Comparison of ENCODE assay signal across 26 cellular contexts in the genomic region with DNA sequence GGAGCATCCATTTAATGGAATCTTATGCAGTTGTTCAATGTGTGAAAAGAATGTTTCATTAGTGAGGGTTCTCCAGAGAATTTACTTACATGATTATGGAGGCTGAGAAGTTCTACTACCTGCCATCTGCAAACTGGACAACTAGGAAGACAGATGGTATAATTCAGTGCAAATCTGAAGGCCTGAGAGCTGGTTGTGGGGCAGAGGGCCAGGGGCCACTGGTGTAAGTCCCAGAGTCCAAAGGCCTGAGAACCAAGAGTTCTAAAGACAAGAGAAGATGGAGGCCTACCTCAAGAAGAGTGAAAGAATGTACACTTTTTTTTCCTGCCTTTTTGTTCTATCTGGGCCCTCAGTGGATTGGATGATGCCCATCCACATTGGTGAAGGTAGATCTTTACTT.
"Had no signal": no experiment of that assay in that cellular context is flagged by ENCODE, and none has a peak within 500 bp of the region (broad histone marks: within the 10 kb centered on the region; RNA-seq: fewer than 3 reads in every experiment).

No MANE protein-coding gene starts in this region.

- DNase-seq: activated effector memory CD4-positive, alpha-beta T cell treated with anti-CD3 and anti-CD28 coated beads, Interleukin-2, amount 50 U/mL, for 16 hours; activated effector memory CD4-positive, alpha-beta T cell treated with Interleukin-2 at 50 U/mL for 16 hours; activated gamma-delta T cell; activated gamma-delta T cell treated with Interleukin-2 at 50 U/mL for 16 hours; activated naive CD4-positive, alpha-beta T cell; activated naive CD4-positive, alpha-beta T cell treated with anti-CD3 and anti-CD28 coated beads for 36 hours; activated naive CD4-positive, alpha-beta T cell treated with anti-CD3 and anti-CD28 coated beads, Interleukin-2, amount 10 ng/mL, durations not matched to agents 7 days and 5 days; activated naive CD4-positive, alpha-beta T cell treated with anti-CD3 and anti-CD28 coated beads, Interleukin-2, amount 50 U/mL, for 16 hours; activated naive CD4-positive, alpha-beta T cell treated with Interleukin-2 at 50 U/mL for 16 hours; activated naive CD8-positive, alpha-beta T cell treated with anti-CD3 and anti-CD28 coated beads for 36 hours; activated naive CD8-positive, alpha-beta T cell treated with anti-CD3 and anti-CD28 coated beads, Interleukin-2, amount 10 ng/mL, durations not matched to agents 7 days and 5 days; activated naive CD8-positive, alpha-beta T cell treated with anti-CD3 and anti-CD28 coated beads, Interleukin-2, amount 50 U/mL, for 24 hours; activated T-cell treated with anti-CD3 and anti-CD28 coated beads, Interleukin-2, amount 50 U/mL, for 24 hours; activated T-cell treated with anti-CD3 and anti-CD28 coated beads, Interleukin-2, amount 50 U/mL, for 4 hours; activated T-cell treated with anti-CD3 and anti-CD28 coated beads, Interleukin-2, amount 50 U/mL, for 48 hours; activated T-cell treated with anti-CD3 and anti-CD28 coated beads, Interleukin-2, amount 50 U/mL, for 72 hours; adrenal gland; amniotic stem cell; amygdala; anterior cingulate cortex; aorta; body of pancreas; brain microvascular endothelial cell; caudate nucleus; central memory CD4-positive, alpha-beta T cell; cerebellar nuclear complex had no signal
